ENCODE assay signal across 26 cellular contexts in the genomic region with DNA sequence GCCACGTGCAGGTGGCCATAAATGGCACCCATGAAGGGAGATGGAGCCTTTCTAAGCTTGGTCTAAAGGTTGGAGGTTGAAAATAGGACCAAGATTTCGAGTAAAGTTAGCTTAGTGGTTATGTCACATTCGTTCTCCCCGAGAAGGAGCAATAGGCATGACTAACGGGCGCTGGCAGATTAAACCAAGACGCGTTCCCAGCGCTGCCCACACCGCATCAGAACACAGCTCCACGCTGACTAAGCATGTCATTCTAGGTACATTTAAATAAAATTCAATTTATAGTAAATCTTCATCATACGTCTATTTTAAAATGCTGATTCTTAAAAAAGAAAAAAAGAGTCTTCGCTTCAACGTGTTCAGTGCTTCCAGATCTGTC.
"Had no signal": no experiment of that assay in that cellular context is flagged by ENCODE, and none has a peak within 500 bp of the region (broad histone marks: within the 10 kb centered on the region; RNA-seq: fewer than 3 reads in every experiment).

No MANE protein-coding gene starts in this region.

- H3K9me3 ChIP-seq: heart right ventricle, left ventricle myocardium inferior, pancreas, prostate gland, testis, thyroid gland, transverse colon, upper lobe of left lung, vagina had no signal

- H3K4me1 ChIP-seq: pancreas, prostate gland, testis, transverse colon, vagina had no signal

- ATAC-seq: heart right ventricle; natural killer cell; pancreas; sciatic nerve; stimulated activated memory B cell treated with anti-CD40 and anti-IgM and Interleukin-4, amounts not matched to agents 10 μg/mL and 1 μg/mL and 100 μg/mL, for 72 hours; stimulated activated naive CD8-positive, alpha-beta T cell treated with anti-CD3 and anti-CD28 coated beads, Interleukin-15, amount 100 ng/mL, for 72 hours had no signal

- H3K4me3 ChIP-seq: heart right ventricle, hepatocyte, left ventricle myocardium inferior, lung, pancreas, prostate gland, skin epidermis, testis, thyroid gland, transverse colon, upper lobe of left lung, vagina had no signal

- H3K27ac ChIP-seq: heart right ventricle, hepatocyte, left ventricle myocardium inferior, pancreas, prostate gland, skin epidermis, testis, thyroid gland, transverse colon, upper lobe of left lung, vagina had no signal

- H3K36me3 ChIP-seq: heart right ventricle, left ventricle myocardium inferior, pancreas, prostate gland, thyroid gland, transverse colon, upper lobe of left lung, vagina had no signal

- H3K4me3 Mint-ChIP-seq: mesothelial cell of epicardium; naive B cell; natural killer cell; nephron progenitor cell; stimulated activated memory B cell treated with anti-CD40 and anti-IgM and Interleukin-4, amounts not matched to agents 10 μg/mL and 1 μg/mL and 100 μg/mL, for 72 hours; stimulated activated naive CD8-positive, alpha-beta T cell treated with anti-CD3 and anti-CD28 coated beads, Interleukin-15, amount 100 ng/mL, for 72 hours had no signal

- DNase-seq: heart right ventricle; islet precursor cell; left ventricle myocardium inferior; naive B cell; natural killer cell; nephron progenitor cell; pancreas; stimulated activated CD4-positive, alpha-beta T cell treated with anti-CD3 and anti-CD28 coated beads, Interleukin-12 subunit alpha, Interleukin-12 subunit beta, amount 100 ng/mL, for 4 hours; stimulated activated CD4-positive, alpha-beta T cell treated with anti-CD3 and anti-CD28 coated beads, Interleukin-15, amount 100 ng/mL, for 24 hours; stimulated activated CD4-positive, alpha-beta T cell treated with anti-CD3 and anti-CD28 coated beads, Interleukin-2, amount 100 ng/mL, for 24 hours; stimulated activated CD4-positive, alpha-beta T cell treated with anti-CD3 and anti-CD28 coated beads, Interleukin-4, amount 100 ng/mL, for 1 hour; stimulated activated naive CD4-positive, alpha-beta T cell treated with Interleukin-2 at 50 U/mL for 16 hours; stimulated activated naive CD8-positive, alpha-beta T cell treated with anti-CD3 and anti-CD28 coated beads, Interleukin-15, amount 100 ng/mL, for 72 hours; substantia nigra; testis; thyroid gland; transverse colon; upper lobe of left lung had no signal

- H3K79me2 ChIP-seq: hepatocyte had no signal

- H3K27ac Mint-ChIP-seq: mesothelial cell of epicardium; natural killer cell; stimulated activated memory B cell treated with anti-CD40 and anti-IgM and Interleukin-4, amounts not matched to agents 10 μg/mL and 1 μg/mL and 100 μg/mL, for 72 hours; stimulated activated naive CD8-positive, alpha-beta T cell treated with anti-CD3 and anti-CD28 coated beads, Interleukin-15, amount 100 ng/mL, for 72 hours had no signal

- H3K36me3 Mint-ChIP-seq: mesothelial cell of epicardium; naive B cell; natural killer cell; stimulated activated memory B cell treated with anti-CD40 and anti-IgM and Interleukin-4, amounts not matched to agents 10 μg/mL and 1 μg/mL and 100 μg/mL, for 72 hours had no signal

- H3K4me2 ChIP-seq: hepatocyte had no signal

- H3K27me3 Mint-ChIP-seq: stimulated activated memory B cell treated with anti-CD40 and anti-IgM and Interleukin-4, amounts not matched to agents 10 μg/mL and 1 μg/mL and 100 μg/mL, for 72 hours; stimulated activated naive CD8-positive, alpha-beta T cell treated with anti-CD3 and anti-CD28 coated beads, Interleukin-15, amount 100 ng/mL, for 72 hours had no signal

- H2AFZ ChIP-seq: hepatocyte had no signal

- H3K9me3 Mint-ChIP-seq: mesothelial cell of epicardium; naive B cell; natural killer cell; nephron progenitor cell; stimulated activated memory B cell treated with anti-CD40 and anti-IgM and Interleukin-4, amounts not matched to agents 10 μg/mL and 1 μg/mL and 100 μg/mL, for 72 hours; stimulated activated naive CD8-positive, alpha-beta T cell treated with anti-CD3 and anti-CD28 coated beads, Interleukin-15, amount 100 ng/mL, for 72 hours had no signal

- H3K4me1 Mint-ChIP-seq: mesothelial cell of epicardium; naive B cell; natural killer cell; stimulated activated memory B cell treated with anti-CD40 and anti-IgM and Interleukin-4, amounts not matched to agents 10 μg/mL and 1 μg/mL and 100 μg/mL, for 72 hours; stimulated activated naive CD8-positive, alpha-beta T cell treated with anti-CD3 and anti-CD28 coated beads, Interleukin-15, amount 100 ng/mL, for 72 hours had no signal

- H3K27me3 ChIP-seq: heart right ventricle, hepatocyte, pancreas, testis, thyroid gland, transverse colon, upper lobe of left lung, vagina had no signal
